Comparison of ENCODE assay signal across 8 cellular contexts in the genomic region with DNA sequence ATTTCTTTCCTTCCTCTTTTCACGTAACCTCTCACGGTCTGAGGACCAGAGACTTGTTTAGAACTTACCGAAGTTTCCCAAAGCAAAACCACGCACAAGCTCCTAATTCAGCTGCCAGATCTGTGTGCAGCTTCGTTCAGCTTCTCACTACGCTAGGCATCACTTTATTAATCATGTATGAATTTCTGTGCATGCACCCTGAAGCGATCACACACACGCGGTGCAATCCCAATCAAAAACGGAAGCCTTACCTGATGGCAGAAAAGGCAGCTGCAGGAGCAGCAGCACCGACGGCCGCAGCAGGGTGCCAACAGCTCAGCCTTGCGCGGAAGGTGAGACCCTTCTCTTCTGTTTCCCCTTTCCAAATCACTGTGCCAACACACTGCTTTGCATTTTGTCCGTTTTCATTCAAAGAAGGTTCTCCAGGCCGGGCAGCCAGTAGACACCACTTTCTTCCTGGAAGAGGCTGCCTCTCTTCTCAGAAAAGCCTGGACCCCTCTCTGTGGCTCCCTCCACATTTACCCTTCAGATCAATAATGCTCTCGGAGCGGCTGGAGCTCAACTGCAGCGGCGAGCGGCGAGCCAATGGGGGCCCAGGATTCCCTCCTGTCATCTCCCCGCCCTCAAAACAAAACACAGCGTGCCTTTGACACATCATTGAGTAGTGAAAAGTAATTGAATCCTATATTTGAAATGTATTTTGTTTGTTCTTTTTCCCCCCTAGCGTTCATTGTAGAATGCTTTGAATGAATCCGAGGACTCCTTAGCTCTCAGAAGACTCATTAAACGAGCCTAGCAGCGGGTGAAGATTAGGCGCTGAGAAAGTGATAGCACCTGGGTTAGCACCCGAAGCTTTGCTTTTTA. TPM values are rescaled to one million over a fixed set of nuclear protein-coding genes. Genes with fewer than 3 reads are reported as not detected.
A peak's percentile ranks its signal among the peaks of the same experiment; 100 is the strongest.
DNase-seq lines count a peak whose midpoint lies in the region; ATAC-seq, FAIRE-seq and TF ChIP-seq lines count a peak whose summit lies in the region.

A gene (minus strand): TSS at position 538 of the 864 bp plus-strand sequence.

- FAIRE-seq in HTR-8/SVneo (lab: Jason Lieb, UNC) (no peak), frontal cortex (lab: Jason Lieb, UNC) (no peak), small intestine (lab: Jason Lieb, UNC) (no peak)

- no peak for TF ChIP-seq CTCF in gastrocnemius medialis (IDR thresholded peaks at IDR 0.05 in 4 of 5, conservative IDR thresholded peaks at IDR 0.05 in 1 of 5)

- in situ Hi-C loops in gastrocnemius medialis (cut with MboI; ENCODE audit: low sequenced_read_pairs in 4 of 4) = no loop called here

- H3K9me3 ChIP-seq in SK-N-MC (ENCODE audit: low read depth, low read length) = no peaks in the 10 kb centered on the region
- no peaks in the 10 kb centered on the region for H3K9me3 ChIP-seq in small intestine (ENCODE audit: control insufficient read depth, low read depth)
- H3K9me3 ChIP-seq in gastrocnemius medialis = no peaks in the 10 kb centered on the region

- ATAC-seq in gastrocnemius medialis = no peak

- H3K27ac ChIP-seq in SK-N-MC = no peak within 1 kb of the TSS
- no peak within 1 kb of the TSS for H3K27ac ChIP-seq in small intestine (ENCODE audit: low read depth in 1 of 2, low read length in 1 of 2)
- no peak within 1 kb of the TSS for H3K27ac ChIP-seq in gastrocnemius medialis

- no peak within 1 kb of the TSS for H3K9ac ChIP-seq in SK-N-MC (ENCODE audit: insufficient read length)

- peak within 1 kb of the TSS; percentile 74 for H3K4me3 ChIP-seq in SK-N-MC
- no peak within 1 kb of the TSS for H3K4me3 ChIP-seq in small intestine (ENCODE audit: low read depth in 1 of 2, low read length in 2 of 2)
- peak within 1 kb of the TSS in 2 of 4 donors; percentile 15 to 16 for H3K4me3 ChIP-seq in gastrocnemius medialis

- DNase-seq in SIG-M5 treated with dmso at 0.1 percent for 504 hours (lab: John Stamatoyannopoulos, UW; ENCODE audit: unreplicated experiment) (peak; percentile 60), SIG-M5 (lab: John Stamatoyannopoulos, UW) (no peak), HTR-8/SVneo (ENCODE audit: insufficient read length, low spot score) (peak; percentile 23), SK-N-MC (ENCODE audit: low read depth, low spot score) (no peak), frontal cortex (ENCODE audit: low spot score in 2 of 2) (peak in 1 of 2 donors; percentile 5), small intestine (peak; percentile 5), gastrocnemius medialis (no peak), kidney glomerular epithelial cell (lab: John Stamatoyannopoulos, UW) (no peak)

- WGBS in small intestine, 3 donors = 2 to 3% (median 2%) methylated on average over 31 of the region's 31 CpGs

- H3K27me3 ChIP-seq in small intestine (ENCODE audit: control insufficient read depth in 2 of 2, insufficient read depth in 2 of 2, low read length in 2 of 2) (no peaks in the 10 kb centered on the region), gastrocnemius medialis (no peaks in the 10 kb centered on the region)

- H3K4me1 ChIP-seq in small intestine (ENCODE audit: control insufficient read depth in 2 of 2, insufficient read depth in 1 of 2, low read depth in 1 of 2, low read length in 1 of 2) (no peaks in the 10 kb centered on the region), gastrocnemius medialis (no peaks in the 10 kb centered on the region)

- H3K36me3 ChIP-seq in SK-N-MC (ENCODE audit: insufficient read depth, low read length) (no peaks in the 10 kb centered on the region), small intestine (ENCODE audit: control insufficient read depth in 2 of 2, insufficient read depth in 2 of 2, low read length in 2 of 2) (no peaks in the 10 kb centered on the region), gastrocnemius medialis (no peaks in the 10 kb centered on the region)

- TF ChIP-seq POLR2A in gastrocnemius medialis (IDR thresholded peaks at IDR 0.05) = no peak

- intact Hi-C loops in gastrocnemius medialis (cut with DNase I; ENCODE audit: low total_unique reads) = no loop called here

RNA-seq across cellular contexts. Expression of the gene that starts here (rescaled TPM):
- total RNA-seq in frontal cortex (38.3 TPM), gastrocnemius medialis (not detected)
- not detected for polyA plus RNA-seq in small intestine

Comparison
In these comparisons a context has a peak if more than half of its experiments do, and no peak if none do; other contexts are left out.
1. RNA of the gene that starts here (total RNA-seq): 38.3 TPM in frontal cortex (single experiment); not detected in gastrocnemius medialis; every median in the first group is over 10 times any median in the second.
2. DNase-seq: peak in SIG-M5 treated with dmso at 0.1 percent for 504 hours (single experiment) and HTR-8/SVneo (single experiment); none in SIG-M5 (single experiment), SK-N-MC (single experiment), gastrocnemius medialis (0 of 2) and kidney glomerular epithelial cell (single experiment).
3. Peak in DNase-seq in small intestine; RNA of the gene not detected or under 1 TPM.